In genomic region chr1:15152318-15153183, GRCh38 we compare ENCODE assay signal across 8 cellular contexts. TPM values are rescaled to one million over a fixed set of nuclear protein-coding genes. Genes with fewer than 3 reads are reported as not detected.
DNase-seq lines count a peak whose midpoint lies in the region; ATAC-seq and TF ChIP-seq lines count a peak whose summit lies in the region.

No MANE protein-coding gene starts in this region.

- DNase-seq in activated naive CD4-positive, alpha-beta T cell treated with anti-CD3 and anti-CD28 coated beads, Interleukin-2, amount 10 ng/mL, durations not matched to agents 7 days and 5 days = peak; percentile 46
- DNase-seq in activated naive CD4-positive, alpha-beta T cell (lab: John Stamatoyannopoulos, UW) = no peak
- DNase-seq in NCI-H2107 treated with DMSO at 0.1 percent for 48 hours (lab: John Stamatoyannopoulos, UW; ENCODE audit: unreplicated experiment) = peak; percentile 71
- DNase-seq in activated B cell treated with CpG ODN at 0.5 μM for 24 hours = no peak
- peak; percentile 89 for DNase-seq in fibroblast of pulmonary artery (ENCODE audit: low read depth)
- DNase-seq in ureter (ENCODE audit: low spot score) = peak; percentile 91

- TF ChIP-seq CTCF in activated B cell treated with CpG ODN at 0.5 μM for 24 hours (IDR thresholded peaks at IDR 0.05) = no peak
- peak; percentile 67 for TF ChIP-seq CTCF in fibroblast of pulmonary artery (IDR thresholded peaks at IDR 0.05; ENCODE audit: low read length, missing control alignments)

- peaks cover 49% of the 10 kb centered on the region for H3K4me1 ChIP-seq in mucosa of stomach (ENCODE audit: control insufficient read depth, insufficient read depth, low read length)

- intact Hi-C loops in activated B cell treated with CpG ODN at 0.5 μM for 24 hours (cut with micrococcal nuclease) = no loop called here

- H3K9me3 ChIP-seq in mucosa of stomach (ENCODE audit: control insufficient read depth, low read length) = no peaks in the 10 kb centered on the region

- ATAC-seq in activated B cell treated with CpG ODN at 0.5 μM for 24 hours (ENCODE audit: low read depth) (no peak), HG02759 (IDR thresholded peaks at IDR 0.05; ENCODE audit: unreplicated experiment) (no peak)

- no peaks in the 10 kb centered on the region for H3K36me3 ChIP-seq in mucosa of stomach (ENCODE audit: control insufficient read depth, insufficient read depth, low read length)

- H3K9ac ChIP-seq in mucosa of stomach (ENCODE audit: low read length) = peak overlapping the region; percentile 85

- no peaks in the 10 kb centered on the region for H3K27me3 ChIP-seq in mucosa of stomach (ENCODE audit: control insufficient read depth, insufficient read depth, low read length)

- no peaks in the 10 kb centered on the region for H3K9me3 Mint-ChIP-seq in activated naive CD4-positive, alpha-beta T cell treated with anti-CD3 and anti-CD28 coated beads, Interleukin-2, amount 10 ng/mL, durations not matched to agents 7 days and 5 days
- no peaks in the 10 kb centered on the region for H3K9me3 Mint-ChIP-seq in activated B cell treated with CpG ODN at 0.5 μM for 24 hours

- no peaks in the 10 kb centered on the region for H3K36me3 Mint-ChIP-seq in activated naive CD4-positive, alpha-beta T cell treated with anti-CD3 and anti-CD28 coated beads, Interleukin-2, amount 10 ng/mL, durations not matched to agents 7 days and 5 days
- no peaks in the 10 kb centered on the region for H3K36me3 Mint-ChIP-seq in activated B cell treated with CpG ODN at 0.5 μM for 24 hours (ENCODE audit: low read depth)

- peak overlapping the region; percentile 63 for H3K4me3 ChIP-seq in fibroblast of pulmonary artery (replicated peaks; ENCODE audit: low read depth, low read length)
- peak overlapping the region; percentile 74 for H3K4me3 ChIP-seq in mucosa of stomach (ENCODE audit: low read length)

- H3K27me3 Mint-ChIP-seq in activated naive CD4-positive, alpha-beta T cell treated with anti-CD3 and anti-CD28 coated beads, Interleukin-2, amount 10 ng/mL, durations not matched to agents 7 days and 5 days = peaks cover 87% of the 10 kb centered on the region
- H3K27me3 Mint-ChIP-seq in activated B cell treated with CpG ODN at 0.5 μM for 24 hours = peaks cover 38% of the 10 kb centered on the region

- CTCF ChIA-PET in activated naive CD4-positive, alpha-beta T cell treated with anti-CD3 and anti-CD28 coated beads, Interleukin-2, amount 10 ng/mL, durations not matched to agents 7 days and 5 days (lab: Charles Lee) = interaction anchor here (0.7 to 4.3 kb wide), 10 partner anchors 13 to 167 kb away, joined by 3 to 22 read pairs (median 4); no protein-coding TSS in a partner anchor
- CTCF ChIA-PET in activated B cell treated with CpG ODN at 0.5 μM for 24 hours (lab: Charles Lee) = interaction anchor here (0.5 kb wide), 1 partner anchor 381 kb away, joined by 3 read pairs; no protein-coding TSS in a partner anchor

- peak overlapping the region; percentile 41 for H3K4me3 Mint-ChIP-seq in activated naive CD4-positive, alpha-beta T cell treated with anti-CD3 and anti-CD28 coated beads, Interleukin-2, amount 10 ng/mL, durations not matched to agents 7 days and 5 days
- peak overlapping the region; percentile 44 for H3K4me3 Mint-ChIP-seq in activated B cell treated with CpG ODN at 0.5 μM for 24 hours

- peaks cover 36% of the 10 kb centered on the region for H3K4me1 Mint-ChIP-seq in activated naive CD4-positive, alpha-beta T cell treated with anti-CD3 and anti-CD28 coated beads, Interleukin-2, amount 10 ng/mL, durations not matched to agents 7 days and 5 days
- peaks cover 23% of the 10 kb centered on the region for H3K4me1 Mint-ChIP-seq in activated B cell treated with CpG ODN at 0.5 μM for 24 hours

- POLR2A ChIA-PET in activated B cell treated with CpG ODN at 0.5 μM for 24 hours (lab: Charles Lee) = no interaction called here

- H3K27ac Mint-ChIP-seq in activated naive CD4-positive, alpha-beta T cell treated with anti-CD3 and anti-CD28 coated beads, Interleukin-2, amount 10 ng/mL, durations not matched to agents 7 days and 5 days = no peak overlapping the region
- H3K27ac Mint-ChIP-seq in activated B cell treated with CpG ODN at 0.5 μM for 24 hours = no peak overlapping the region

RNA-seq across cellular contexts. Expression of gene TMEM51, which starts 1.0 kb away (rescaled TPM):
- not detected in 2 replicates for total RNA-seq in activated B cell treated with CpG ODN at 0.5 μM for 24 hours
- 38.8 TPM for total RNA-seq in ureter

Comparison
In these comparisons a context has a peak if more than half of its experiments do, and no peak if none do; other contexts are left out.
1. DNase-seq: peak in activated naive CD4-positive, alpha-beta T cell treated with anti-CD3 and anti-CD28 coated beads, Interleukin-2, amount 10 ng/mL, durations not matched to agents 7 days and 5 days (single experiment), NCI-H2107 treated with DMSO at 0.1 percent for 48 hours (single experiment), fibroblast of pulmonary artery (single experiment) and ureter (single experiment); none in activated naive CD4-positive, alpha-beta T cell (0 of 4) and activated B cell treated with CpG ODN at 0.5 μM for 24 hours (single experiment).
2. RNA of gene TMEM51, which starts 1.0 kb away (total RNA-seq): 38.8 TPM in ureter (single experiment); not detected in activated B cell treated with CpG ODN at 0.5 μM for 24 hours; every median in the first group is over 10 times any median in the second.